16 cellular contexts compared by ENCODE assay signal in the genomic region with DNA sequence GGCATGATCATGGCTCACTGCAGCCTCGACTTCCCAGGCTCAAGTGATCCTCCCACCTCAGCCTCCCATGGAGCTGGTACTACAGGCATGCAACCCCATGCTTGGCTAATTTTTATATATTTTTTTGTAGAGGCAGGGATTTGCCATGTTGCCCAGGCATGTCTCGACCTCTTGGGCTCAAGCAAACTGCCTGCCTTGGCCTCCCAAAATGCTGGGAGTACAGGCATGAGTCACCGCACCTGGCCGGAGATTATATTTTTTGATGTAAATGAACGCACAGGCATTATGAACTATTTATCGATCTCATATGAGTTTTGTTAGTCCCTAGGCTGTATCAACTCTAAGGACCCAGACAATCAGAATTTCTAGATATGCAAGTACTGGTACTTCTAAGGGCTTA. TPM values are rescaled to one million over a fixed set of nuclear protein-coding genes. Genes with fewer than 3 reads are reported as not detected.
DNase-seq lines count a peak whose midpoint lies in the region; ATAC-seq and TF ChIP-seq lines count a peak whose summit lies in the region.
"Had no signal": no experiment of that assay in that cellular context is flagged by ENCODE, and none has a peak within 500 bp of the region (broad histone marks: within the 10 kb centered on the region; RNA-seq: fewer than 3 reads in every experiment).

No MANE protein-coding gene starts in this region.

- peaks cover 6 to 10% of the 10 kb centered on the region in 2 donors for H3K4me1 Mint-ChIP-seq in natural killer cell treated with Interleukin-12 subunit alpha and Interleukin-12 subunit beta and Interleukin-15 and Interleukin-18, amount 100 ng/mL, for 72 hours (ENCODE audit: low read depth in 2 of 2)
- no peaks in the 10 kb centered on the region for H3K4me1 Mint-ChIP-seq in natural killer cell
- peaks cover 36% of the 10 kb centered on the region for H3K4me1 Mint-ChIP-seq in activated T-helper 1 cell treated with anti-CD3 and anti-CD28 coated beads, Interleukin-12 subunit alpha, Interleukin-12 subunit beta, Interleukin-2, Interleukin-4 antibody, amounts not matched to agents 30 ng/mL and 10 ng/mL and 1 ng/mL, durations not matched to agents 14 hours and 24 hours and 36 hours (ENCODE audit: low read depth)

- H3K4me3 Mint-ChIP-seq in natural killer cell treated with Interleukin-12 subunit alpha and Interleukin-12 subunit beta and Interleukin-15 and Interleukin-18, amount 100 ng/mL, for 72 hours = peak overlapping the region; percentile 32
- H3K4me3 Mint-ChIP-seq in natural killer cell = no peak overlapping the region
- H3K4me3 Mint-ChIP-seq in activated T-helper 1 cell treated with anti-CD3 and anti-CD28 coated beads, Interleukin-12 subunit alpha, Interleukin-12 subunit beta, Interleukin-2, Interleukin-4 antibody, amounts not matched to agents 30 ng/mL and 10 ng/mL and 1 ng/mL, durations not matched to agents 14 hours and 24 hours and 36 hours = no peak overlapping the region

- peak overlapping the region; percentile 10 to 79 for H3K27ac Mint-ChIP-seq in natural killer cell treated with Interleukin-12 subunit alpha and Interleukin-12 subunit beta and Interleukin-15 and Interleukin-18, amount 100 ng/mL, for 72 hours
- no peak overlapping the region for H3K27ac Mint-ChIP-seq in natural killer cell
- H3K27ac Mint-ChIP-seq in activated T-helper 1 cell treated with anti-CD3 and anti-CD28 coated beads, Interleukin-12 subunit alpha, Interleukin-12 subunit beta, Interleukin-2, Interleukin-4 antibody, amounts not matched to agents 30 ng/mL and 10 ng/mL and 1 ng/mL, durations not matched to agents 14 hours and 24 hours and 36 hours = peak overlapping the region; percentile 13

- H3K36me3 Mint-ChIP-seq in natural killer cell treated with Interleukin-12 subunit alpha and Interleukin-12 subunit beta and Interleukin-15 and Interleukin-18, amount 100 ng/mL, for 72 hours = no peaks in the 10 kb centered on the region
- H3K36me3 Mint-ChIP-seq in natural killer cell = no peaks in the 10 kb centered on the region
- H3K36me3 Mint-ChIP-seq in activated T-helper 1 cell treated with anti-CD3 and anti-CD28 coated beads, Interleukin-12 subunit alpha, Interleukin-12 subunit beta, Interleukin-2, Interleukin-4 antibody, amounts not matched to agents 30 ng/mL and 10 ng/mL and 1 ng/mL, durations not matched to agents 14 hours and 24 hours and 36 hours (ENCODE audit: low read depth) = no peaks in the 10 kb centered on the region
- H3K36me3 Mint-ChIP-seq: CD4-positive, CD25-positive, alpha-beta regulatory T cell had no signal

- ATAC-seq in natural killer cell treated with Interleukin-12 subunit alpha and Interleukin-12 subunit beta and Interleukin-15 and Interleukin-18, amount 100 ng/mL, for 72 hours = no peak
- ATAC-seq in natural killer cell (no peak), esophagus mucosa (peak; percentile 44), GM18873 (IDR thresholded peaks at IDR 0.05; ENCODE audit: low FRiP score, unreplicated experiment) (no peak)

- DNase-seq in natural killer cell treated with Interleukin-12 subunit alpha and Interleukin-12 subunit beta and Interleukin-15 and Interleukin-18, amount 100 ng/mL, for 72 hours (ENCODE audit: low spot score) = no peak
- DNase-seq in natural killer cell = no peak
- no peak for DNase-seq in activated T-helper 1 cell treated with anti-CD3 and anti-CD28 coated beads, Interleukin-12 subunit alpha, Interleukin-12 subunit beta, Interleukin-2, Interleukin-4 antibody, amounts not matched to agents 30 ng/mL and 10 ng/mL and 1 ng/mL, durations not matched to agents 14 hours and 24 hours and 36 hours (ENCODE audit: low spot score)
- no peak for DNase-seq in NK-92 (lab: John Stamatoyannopoulos, UW; ENCODE audit: unreplicated experiment)
- DNase-seq in pons (ENCODE audit: low spot score) = no peak
- DNase-seq: GOT3, HCEC 1CT, MV-4-11, NCI-H2029 treated with DMSO at 0.1 percent for 48 hours, NCI-H524, NCI-H774, OCI-M1 had no signal

- H3K9me3 Mint-ChIP-seq in natural killer cell treated with Interleukin-12 subunit alpha and Interleukin-12 subunit beta and Interleukin-15 and Interleukin-18, amount 100 ng/mL, for 72 hours = no peaks in the 10 kb centered on the region
- no peaks in the 10 kb centered on the region for H3K9me3 Mint-ChIP-seq in natural killer cell
- no peaks in the 10 kb centered on the region for H3K9me3 Mint-ChIP-seq in activated T-helper 1 cell treated with anti-CD3 and anti-CD28 coated beads, Interleukin-12 subunit alpha, Interleukin-12 subunit beta, Interleukin-2, Interleukin-4 antibody, amounts not matched to agents 30 ng/mL and 10 ng/mL and 1 ng/mL, durations not matched to agents 14 hours and 24 hours and 36 hours
- H3K9me3 Mint-ChIP-seq: CD4-positive, CD25-positive, alpha-beta regulatory T cell; IgD-negative memory B cell had no signal

- peaks cover 9 to 24% of the 10 kb centered on the region in 2 donors for H3K27me3 Mint-ChIP-seq in natural killer cell treated with Interleukin-12 subunit alpha and Interleukin-12 subunit beta and Interleukin-15 and Interleukin-18, amount 100 ng/mL, for 72 hours
- peaks cover 11 to 30% of the 10 kb centered on the region in 2 donors for H3K27me3 Mint-ChIP-seq in natural killer cell (ENCODE audit: low read depth in 2 of 2)
- H3K27me3 Mint-ChIP-seq in activated T-helper 1 cell treated with anti-CD3 and anti-CD28 coated beads, Interleukin-12 subunit alpha, Interleukin-12 subunit beta, Interleukin-2, Interleukin-4 antibody, amounts not matched to agents 30 ng/mL and 10 ng/mL and 1 ng/mL, durations not matched to agents 14 hours and 24 hours and 36 hours (ENCODE audit: insufficient read depth) = peaks cover 9% of the 10 kb centered on the region
- H3K27me3 Mint-ChIP-seq: IgD-negative memory B cell had no signal

- intact Hi-C loops in natural killer cell (cut with micrococcal nuclease) = no loop called here
- intact Hi-C loops in activated T-helper 1 cell treated with anti-CD3 and anti-CD28 coated beads, Interleukin-12 subunit alpha, Interleukin-12 subunit beta, Interleukin-2, Interleukin-4 antibody, amounts not matched to agents 30 ng/mL and 10 ng/mL and 1 ng/mL, durations not matched to agents 14 hours and 24 hours and 36 hours (cut with micrococcal nuclease) = loop anchor here (1.0 kb wide), 4 partner anchors 9 to 64 kb away; a partner anchor contains a TSS

- no peak for TF ChIP-seq CTCF in natural killer cell (IDR thresholded peaks at IDR 0.05)

RNA-seq across cellular contexts. Expression of a gene that starts 25.5 kb away (rescaled TPM):
- total RNA-seq in natural killer cell treated with Interleukin-12 subunit alpha and Interleukin-12 subunit beta and Interleukin-15 and Interleukin-18, amount 100 ng/mL, for 72 hours = 10 to 100 TPM; 35.8 to 41.0 TPM
- total RNA-seq in natural killer cell (10 to 100 TPM; 51.2 to 58.9 (median 54.6) TPM), esophagus mucosa (9.5 TPM)
- 29.8 and 32.5 TPM in 2 replicates for total RNA-seq in activated T-helper 1 cell treated with anti-CD3 and anti-CD28 coated beads, Interleukin-12 subunit alpha, Interleukin-12 subunit beta, Interleukin-2, Interleukin-4 antibody, amounts not matched to agents 30 ng/mL and 10 ng/mL and 1 ng/mL, durations not matched to agents 14 hours and 24 hours and 36 hours

Comparison
In these comparisons a context has a peak if more than half of its experiments do, and no peak if none do; other contexts are left out.
1. H3K27ac Mint-ChIP-seq: peak in natural killer cell treated with Interleukin-12 subunit alpha and Interleukin-12 subunit beta and Interleukin-15 and Interleukin-18, amount 100 ng/mL, for 72 hours (2 of 2) and activated T-helper 1 cell treated with anti-CD3 and anti-CD28 coated beads, Interleukin-12 subunit alpha, Interleukin-12 subunit beta, Interleukin-2, Interleukin-4 antibody, amounts not matched to agents 30 ng/mL and 10 ng/mL and 1 ng/mL, durations not matched to agents 14 hours and 24 hours and 36 hours (single experiment); none in natural killer cell (0 of 2).